In the genomic region with DNA sequence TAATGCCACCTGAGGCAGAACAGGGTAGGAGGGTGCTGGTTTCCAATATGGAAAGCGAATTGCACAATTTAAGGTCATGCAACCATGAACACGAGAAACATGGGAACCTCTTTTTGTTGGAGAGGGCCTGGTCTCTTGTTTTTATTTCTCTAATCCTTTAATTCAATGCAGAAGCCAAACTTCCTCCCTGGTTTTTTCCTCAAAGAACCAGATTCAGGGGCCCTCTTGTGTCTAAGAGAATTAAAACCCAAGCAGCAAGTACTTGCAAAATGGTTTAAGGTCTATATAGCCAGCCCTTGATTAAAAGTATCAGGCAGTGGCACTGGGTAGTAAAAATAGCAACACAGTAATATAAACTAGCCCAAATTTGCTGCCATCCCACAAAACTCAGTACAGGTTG, we compare ENCODE assay signal across 18 cellular contexts. TPM values are rescaled to one million over a fixed set of nuclear protein-coding genes. Genes with fewer than 3 reads are reported as not detected.
A peak's percentile ranks its signal among the peaks of the same experiment; 100 is the strongest.
DNase-seq lines count a peak whose midpoint lies in the region; ATAC-seq and TF ChIP-seq lines count a peak whose summit lies in the region.
"Had no signal": no experiment of that assay in that cellular context is flagged by ENCODE, and none has a peak within 500 bp of the region (broad histone marks: within the 10 kb centered on the region; RNA-seq: fewer than 3 reads in every experiment).

No MANE protein-coding gene starts in this region.

- peak overlapping the region; percentile 40 for H3K27ac Mint-ChIP-seq in activated CD8-positive, alpha-beta T cell treated with anti-CD3 and anti-CD28 coated beads for 36 hours
- H3K27ac Mint-ChIP-seq in activated CD8-positive, alpha-beta T cell treated with anti-CD3 and anti-CD28 coated beads, Interleukin-2, amount 10 ng/mL, durations not matched to agents 7 days and 5 days = no peak overlapping the region
- H3K27ac Mint-ChIP-seq: nephron had no signal

- intact Hi-C loops in activated CD8-positive, alpha-beta T cell treated with anti-CD3 and anti-CD28 coated beads for 36 hours (cut with micrococcal nuclease) = loop anchor here (5.0 kb wide), 1 partner anchor 83 kb away; no protein-coding TSS in a partner anchor

- H3K36me3 Mint-ChIP-seq in activated CD8-positive, alpha-beta T cell treated with anti-CD3 and anti-CD28 coated beads for 36 hours (ENCODE audit: low read depth) = peaks cover 5% of the 10 kb centered on the region
- peaks cover 3% of the 10 kb centered on the region for H3K36me3 Mint-ChIP-seq in activated CD8-positive, alpha-beta T cell treated with anti-CD3 and anti-CD28 coated beads, Interleukin-2, amount 10 ng/mL, durations not matched to agents 7 days and 5 days (ENCODE audit: low read depth)

- TF ChIP-seq CTCF in activated CD8-positive, alpha-beta T cell treated with anti-CD3 and anti-CD28 coated beads for 36 hours (IDR thresholded peaks at IDR 0.05) = no peak

- no peak for DNase-seq in activated CD8-positive, alpha-beta T cell treated with anti-CD3 and anti-CD28 coated beads for 36 hours
- DNase-seq in activated CD8-positive, alpha-beta T cell treated with anti-CD3 and anti-CD28 coated beads, Interleukin-2, amount 10 ng/mL, durations not matched to agents 7 days and 5 days = no peak
- peak; percentile 30 for DNase-seq in SK-MEL-5 (ENCODE audit: low read depth, low spot score)
- DNase-seq in RKO (ENCODE audit: low spot score) = no peak
- no peak for DNase-seq in G401 (ENCODE audit: low spot score)
- DNase-seq: activated gamma-delta T cell, AML-193, cortex of kidney, GF-D8, kidney, mesenchymal stem cell, NCI-H187, WERI-Rb-1 had no signal

- ATAC-seq in activated CD8-positive, alpha-beta T cell treated with anti-CD3 and anti-CD28 coated beads for 36 hours = no peak
- no peak for ATAC-seq in activated CD8-positive, alpha-beta T cell treated with anti-CD3 and anti-CD28 coated beads, Interleukin-2, amount 10 ng/mL, durations not matched to agents 7 days and 5 days
- ATAC-seq in esophagus mucosa = peak; percentile 48
- ATAC-seq in GM18909 (IDR thresholded peaks at IDR 0.05; ENCODE audit: poor library complexity, unreplicated experiment) = no peak
- no peak for ATAC-seq in GM19351 (IDR thresholded peaks at IDR 0.05; ENCODE audit: unreplicated experiment)
- ATAC-seq: Panc1 had no signal

- POLR2A ChIA-PET in activated CD8-positive, alpha-beta T cell treated with anti-CD3 and anti-CD28 coated beads for 36 hours (lab: Charles Lee) = interaction anchor here (1.2 kb wide), 1 partner anchor 15 kb away, joined by 3 read pairs; no protein-coding TSS in a partner anchor
- POLR2A ChIA-PET in activated CD8-positive, alpha-beta T cell treated with anti-CD3 and anti-CD28 coated beads, Interleukin-2, amount 10 ng/mL, durations not matched to agents 7 days and 5 days (lab: Charles Lee) = no interaction called here

- H3K4me1 Mint-ChIP-seq in activated CD8-positive, alpha-beta T cell treated with anti-CD3 and anti-CD28 coated beads for 36 hours (ENCODE audit: low read depth) = peaks cover 32% of the 10 kb centered on the region
- peaks cover 13% of the 10 kb centered on the region for H3K4me1 Mint-ChIP-seq in activated CD8-positive, alpha-beta T cell treated with anti-CD3 and anti-CD28 coated beads, Interleukin-2, amount 10 ng/mL, durations not matched to agents 7 days and 5 days (ENCODE audit: low read depth)
- H3K4me1 Mint-ChIP-seq: nephron had no signal

- CTCF ChIA-PET in activated CD8-positive, alpha-beta T cell treated with anti-CD3 and anti-CD28 coated beads for 36 hours (lab: Charles Lee) = no interaction called here
- CTCF ChIA-PET in activated CD8-positive, alpha-beta T cell treated with anti-CD3 and anti-CD28 coated beads, Interleukin-2, amount 10 ng/mL, durations not matched to agents 7 days and 5 days (lab: Charles Lee) = no interaction called here

- no peak overlapping the region for H3K4me3 Mint-ChIP-seq in activated CD8-positive, alpha-beta T cell treated with anti-CD3 and anti-CD28 coated beads for 36 hours
- H3K4me3 Mint-ChIP-seq in activated CD8-positive, alpha-beta T cell treated with anti-CD3 and anti-CD28 coated beads, Interleukin-2, amount 10 ng/mL, durations not matched to agents 7 days and 5 days = no peak overlapping the region
- H3K4me3 Mint-ChIP-seq: nephron had no signal

- in situ Hi-C loops in SK-MEL-5 (cut with HindIII; ENCODE audit: low pct_unique_long_range_greater_than_20kb, low sequenced_read_pairs) (no loop called here), G401 (cut with HindIII; ENCODE audit: low sequenced_read_pairs) (no loop called here)

- H3K27me3 Mint-ChIP-seq in activated CD8-positive, alpha-beta T cell treated with anti-CD3 and anti-CD28 coated beads for 36 hours = peaks cover 20% of the 10 kb centered on the region
- peaks cover 16% of the 10 kb centered on the region for H3K27me3 Mint-ChIP-seq in activated CD8-positive, alpha-beta T cell treated with anti-CD3 and anti-CD28 coated beads, Interleukin-2, amount 10 ng/mL, durations not matched to agents 7 days and 5 days (ENCODE audit: low read depth)

- no peaks in the 10 kb centered on the region for H3K9me3 Mint-ChIP-seq in activated CD8-positive, alpha-beta T cell treated with anti-CD3 and anti-CD28 coated beads for 36 hours
- H3K9me3 Mint-ChIP-seq in activated CD8-positive, alpha-beta T cell treated with anti-CD3 and anti-CD28 coated beads, Interleukin-2, amount 10 ng/mL, durations not matched to agents 7 days and 5 days (ENCODE audit: insufficient read depth) = no peaks in the 10 kb centered on the region
- H3K9me3 Mint-ChIP-seq: nephron had no signal

RNA-seq across cellular contexts. Expression of gene GSTA4, which starts 19.5 kb away (rescaled TPM):
- total RNA-seq in activated CD8-positive, alpha-beta T cell treated with anti-CD3 and anti-CD28 coated beads for 36 hours = 10 to 100 TPM; 13.1 to 14.1 TPM
- 1 to 10 TPM; 2.9 to 3.5 TPM for total RNA-seq in activated CD8-positive, alpha-beta T cell treated with anti-CD3 and anti-CD28 coated beads, Interleukin-2, amount 10 ng/mL, durations not matched to agents 7 days and 5 days
- total RNA-seq in SK-MEL-5 (2014; rRNA removed; shearing (Covaris generic)) = 24.9 and 25.3 TPM in 2 replicates
- 17.7 and 19.4 TPM in 2 replicates for polyA plus RNA-seq in SK-MEL-5 (2015; cell fraction: cytosol; rRNA removed)
- 69.5 and 78.5 TPM in 2 replicates for polyA plus RNA-seq in SK-MEL-5 (2015; cell fraction: nucleus; rRNA removed)
- total RNA-seq in esophagus mucosa = 64.0 TPM
- total RNA-seq in G401 (2014; rRNA removed; shearing (Covaris generic)) = 37.7 and 42.0 TPM in 2 replicates
